Comparison of ENCODE assay signal across 16 cellular contexts in genomic region chr2:3296182-3296972, GRCh38.
A peak's percentile ranks its signal among the peaks of the same experiment; 100 is the strongest.
DNase-seq lines count a peak whose midpoint lies in the region; ATAC-seq, FAIRE-seq and TF ChIP-seq lines count a peak whose summit lies in the region.
"Had no signal": no experiment of that assay in that cellular context is flagged by ENCODE, and none has a peak within 500 bp of the region (broad histone marks: within the 10 kb centered on the region; RNA-seq: fewer than 3 reads in every experiment).

No MANE protein-coding gene starts in this region.

- H2BK15ac ChIP-seq in neuronal stem cell (ENCODE audit: low read length): no peak overlapping the region

- CTCF ChIA-PET in HepG2 (lab: Yijun Ruan, JAX; ENCODE audit: low intra/inter-chr PET ratio, low total read pairs): no interaction called here
- CTCF ChIA-PET in activated CD4-positive, alpha-beta memory T cell treated with anti-CD3 and anti-CD28 coated beads, Interleukin-2, amount 10 ng/mL, durations not matched to agents 7 days and 5 days (lab: Charles Lee): no interaction called here

- no peaks in the 10 kb centered on the region for H3K9me3 Mint-ChIP-seq in activated CD4-positive, alpha-beta memory T cell treated with anti-CD3 and anti-CD28 coated beads, Interleukin-2, amount 10 ng/mL, durations not matched to agents 7 days and 5 days
- H3K9me3 Mint-ChIP-seq: CD4-positive, alpha-beta T cell had no signal

- in situ Hi-C loops in HepG2 (cut with HindIII; ENCODE audit: extremely low pct_ligation_motif_present, low pct_unique_long_range_greater_than_20kb): no loop called here

- H3K4me3 ChIP-seq in right lobe of liver (no peak overlapping the region), HepG2 (replicated peaks in 1 of 3; ENCODE audit: insufficient read depth in 1 of 3, low read depth in 2 of 3, low read length in 3 of 3) (no peak overlapping the region), bronchial epithelial cell (ENCODE audit: low read depth, low read length) (no peak overlapping the region), neuronal stem cell (ENCODE audit: low read length in 2 of 2) (no peak overlapping the region), stomach (no peak overlapping the region), H7 (ENCODE audit: insufficient read depth, low read depth, low read length) (no peak overlapping the region)
- H3K4me3 ChIP-seq: GM23248 had no signal

- H2BK120ac ChIP-seq in neuronal stem cell (ENCODE audit: low read depth, low read length): no peak overlapping the region

- H3K4me3 Mint-ChIP-seq in activated CD4-positive, alpha-beta memory T cell treated with anti-CD3 and anti-CD28 coated beads, Interleukin-2, amount 10 ng/mL, durations not matched to agents 7 days and 5 days: no peak overlapping the region
- H3K4me3 Mint-ChIP-seq: B cell; CD4-positive, alpha-beta T cell had no signal

- H3K9me3 ChIP-seq in right lobe of liver: no peaks in the 10 kb centered on the region
- no peaks in the 10 kb centered on the region for H3K9me3 ChIP-seq in HepG2 (ENCODE audit: low read length)
- no peaks in the 10 kb centered on the region for H3K9me3 ChIP-seq in neuronal stem cell (replicated peaks in 1 of 2; ENCODE audit: control insufficient read depth in 2 of 2, insufficient read depth in 1 of 2, low read depth in 1 of 2, low read length in 2 of 2)
- no peaks in the 10 kb centered on the region for H3K9me3 ChIP-seq in stomach

- H3K27me3 ChIP-seq in right lobe of liver (no peaks in the 10 kb centered on the region), HepG2 (ENCODE audit: control insufficient read depth in 1 of 2, insufficient read depth in 2 of 2, low read length in 2 of 2) (no peaks in the 10 kb centered on the region), bronchial epithelial cell (ENCODE audit: control insufficient read depth, insufficient read depth, low read length) (no peaks in the 10 kb centered on the region), neuronal stem cell (ENCODE audit: control insufficient read depth in 3 of 3, insufficient read depth in 3 of 3, low read depth in 1 of 3, low read length in 3 of 3) (no peaks in the 10 kb centered on the region), stomach (no peaks in the 10 kb centered on the region), H7 (ENCODE audit: control insufficient read depth, insufficient read depth, low read length) (no peaks in the 10 kb centered on the region)

- H3K4me1 Mint-ChIP-seq in activated CD4-positive, alpha-beta memory T cell treated with anti-CD3 and anti-CD28 coated beads, Interleukin-2, amount 10 ng/mL, durations not matched to agents 7 days and 5 days: no peaks in the 10 kb centered on the region
- H3K4me1 Mint-ChIP-seq: B cell had no signal

- H2BK5ac ChIP-seq in neuronal stem cell (ENCODE audit: low read length): no peak overlapping the region

- no peak for ATAC-seq in right lobe of liver
- ATAC-seq in HepG2: no peak

- POLR2A ChIA-PET in HepG2 (lab: Yijun Ruan, JAX): no interaction called here
- POLR2A ChIA-PET in activated CD4-positive, alpha-beta memory T cell treated with anti-CD3 and anti-CD28 coated beads, Interleukin-2, amount 10 ng/mL, durations not matched to agents 7 days and 5 days (lab: Charles Lee): no interaction called here

- H4K20me1 ChIP-seq in HepG2 (ENCODE audit: insufficient read depth, low read length): peaks cover 37% of the 10 kb centered on the region

- no peak overlapping the region for H2AFZ ChIP-seq in HepG2 (ENCODE audit: low read length)
- no peak overlapping the region for H2AFZ ChIP-seq in neuronal stem cell (ENCODE audit: low read length)
- H2AFZ ChIP-seq: GM23248 had no signal

- no peak overlapping the region for H4K91ac ChIP-seq in neuronal stem cell (ENCODE audit: low read depth, low read length, poor library complexity)

- DNase-seq in right lobe of liver (peak in 2 of 3 donors; percentile 15 to 19), HepG2 (ENCODE audit: low spot score) (no peak), bronchial epithelial cell (ENCODE audit: low read depth) (no peak), neuronal stem cell (ENCODE audit: low spot score) (no peak), stomach (peak; percentile 10), H7 (no peak)
- DNase-seq in activated CD4-positive, alpha-beta memory T cell treated with anti-CD3 and anti-CD28 coated beads, Interleukin-2, amount 10 ng/mL, durations not matched to agents 7 days and 5 days: no peak
- DNase-seq: C1 segment of cervical spinal cord; Calu3; CD4-positive, alpha-beta T cell; DMS 273 treated with DMSO at 0.1 percent for 48 hours; GM23248 had no signal

- no peak for TF ChIP-seq RAD21 in HepG2 (CRISPR knock-in tag; IDR thresholded peaks at IDR 0.05)

- no TSS peak for BruUV-seq in HepG2 (replicated peaks; lab: Mats Ljungman, UMichigan)

- H3K36me3 ChIP-seq in right lobe of liver (no peaks in the 10 kb centered on the region), HepG2 (replicated peaks in 1 of 2; ENCODE audit: control insufficient read depth in 1 of 2, insufficient read depth in 2 of 2, low read length in 2 of 2) (peaks cover 9 to 33% of the 10 kb centered on the region in 2 experiments; a peak in 4 of 5 replicates), bronchial epithelial cell (ENCODE audit: control insufficient read depth, insufficient read depth, low read length) (no peaks in the 10 kb centered on the region), neuronal stem cell (replicated peaks in 1 of 2; ENCODE audit: control insufficient read depth in 2 of 2, insufficient read depth in 2 of 2, low read length in 2 of 2) (peaks cover 0 to 6% of the 10 kb centered on the region in 2 donors), stomach (peaks cover 0 to 5% (median 0%) of the 10 kb centered on the region in 4 donors), H7 (replicated peaks; ENCODE audit: control insufficient read depth, insufficient read depth, low read length) (no peaks in the 10 kb centered on the region; the same call in 1 of the 2 replicates)

- H3K79me1 ChIP-seq in neuronal stem cell (ENCODE audit: low read depth, low read length): no peaks in the 10 kb centered on the region

- H3K4me2 ChIP-seq in HepG2 (ENCODE audit: low read depth, low read length): no peak overlapping the region
- H3K4me2 ChIP-seq in neuronal stem cell (ENCODE audit: insufficient read depth, low read length, poor library complexity, severe bottlenecking): no peak overlapping the region

- peak overlapping the region; percentile 27 for H3K14ac ChIP-seq in neuronal stem cell (ENCODE audit: low read length)

- intact Hi-C loops in right lobe of liver (cut with DNase I) (no loop called here), HepG2 (cut with micrococcal nuclease; ENCODE audit: unreplicated experiment) (no loop called here), stomach (cut with DNase I; ENCODE audit: low total_unique reads) (no loop called here)

- H4K8ac ChIP-seq in neuronal stem cell (ENCODE audit: low read depth, low read length): no peak overlapping the region

- TF ChIP-seq EP300 in HepG2 (IDR thresholded peaks at IDR 0.05; ENCODE audit: low read depth in 2 of 2, low read length in 2 of 2) (no peak), HepG2 (CRISPR knock-in tag; IDR thresholded peaks at IDR 0.05; ENCODE audit: borderline replicate concordance) (no peak), stomach (IDR thresholded peaks at IDR 0.05) (no peak)

- TF ChIP-seq CTCF in right lobe of liver (IDR thresholded peaks at IDR 0.05): no peak
- TF ChIP-seq CTCF in HepG2 (CRISPR knock-in tag; IDR thresholded peaks at IDR 0.05): no peak
- no peak for TF ChIP-seq CTCF in bronchial epithelial cell (IDR thresholded peaks at IDR 0.05; ENCODE audit: insufficient read depth, low read length, severe bottlenecking)
- TF ChIP-seq CTCF in stomach (IDR thresholded peaks at IDR 0.05): no peak

- H3K36me3 Mint-ChIP-seq in activated CD4-positive, alpha-beta memory T cell treated with anti-CD3 and anti-CD28 coated beads, Interleukin-2, amount 10 ng/mL, durations not matched to agents 7 days and 5 days (ENCODE audit: low read depth): peaks cover 9% of the 10 kb centered on the region

- H3K4ac ChIP-seq in neuronal stem cell (ENCODE audit: low read length): no peak overlapping the region

- H3K27ac ChIP-seq in right lobe of liver (no peak overlapping the region), HepG2 (ENCODE audit: extremely low read length, insufficient read depth, low read length) (no peak overlapping the region), neuronal stem cell (replicated peaks; ENCODE audit: low read length) (no peak overlapping the region), stomach (no peak overlapping the region)
- H3K27ac ChIP-seq: GM23248 had no signal

- no peak for TF ChIP-seq POLR2A in right lobe of liver (IDR thresholded peaks at IDR 0.05)
- no peak for TF ChIP-seq POLR2A in HepG2 (IDR thresholded peaks at IDR 0.05; ENCODE audit: insufficient read depth in 1 of 2, low read depth in 2 of 2, low read length in 2 of 2)
- TF ChIP-seq POLR2A in stomach (IDR thresholded peaks at IDR 0.05): no peak

- H3K18ac ChIP-seq in neuronal stem cell (ENCODE audit: low read length): no peak overlapping the region

- 90% methylated on average over 3 of the region's 4 CpGs for WGBS in right lobe of liver (ENCODE audit: insufficient coverage, low coverage, low lambda C conversion rate, missing lambda C conversion rate)
- 92% methylated on average over 4 of the region's 4 CpGs for WGBS in HepG2 (ENCODE audit: low lambda C conversion rate)
- 100% methylated on average over 1 of the region's 4 CpGs; no CpG with 5 or more reads in 1 of the 2 donors for WGBS in neuronal stem cell (ENCODE audit: extremely low coverage in 2 of 2, insufficient read length in 2 of 2, insufficient replicate concordance in 1 of 2), 2 donors
- WGBS in stomach, 5 donors: 79 to 87% (median 86%) methylated on average over 4 of the region's 4 CpGs

- no peak for FAIRE-seq in HepG2 (lab: Jason Lieb, UNC)
- FAIRE-seq in bronchial epithelial cell (lab: Jason Lieb, UNC): peak; percentile 60
- FAIRE-seq: A204.1, GM18507, H54 had no signal

- peak overlapping the region; percentile 0 for H3K23ac ChIP-seq in neuronal stem cell (ENCODE audit: low read depth, low read length, poor library complexity)

- no peak overlapping the region for H2BK12ac ChIP-seq in neuronal stem cell (ENCODE audit: low read length)

- H3K27me3 Mint-ChIP-seq in activated CD4-positive, alpha-beta memory T cell treated with anti-CD3 and anti-CD28 coated beads, Interleukin-2, amount 10 ng/mL, durations not matched to agents 7 days and 5 days: no peaks in the 10 kb centered on the region
- H3K27me3 Mint-ChIP-seq: B cell; CD4-positive, alpha-beta T cell had no signal

- no peak overlapping the region for H3K9ac ChIP-seq in HepG2 (ENCODE audit: insufficient read depth, low read depth, low read length)
- H3K9ac ChIP-seq in neuronal stem cell (ENCODE audit: low read depth, low read length, poor library complexity): no peak overlapping the region
- H3K9ac ChIP-seq: GM23248 had no signal

- H2AK5ac ChIP-seq in neuronal stem cell (ENCODE audit: low read depth, low read length): no peak overlapping the region

- H3K4me1 ChIP-seq in right lobe of liver: no peaks in the 10 kb centered on the region
- H3K4me1 ChIP-seq in HepG2 (ENCODE audit: insufficient read depth, low read length): peaks cover 15% of the 10 kb centered on the region
- peaks cover 0 to 9% of the 10 kb centered on the region in 2 donors for H3K4me1 ChIP-seq in neuronal stem cell (ENCODE audit: control insufficient read depth in 2 of 2, insufficient read depth in 1 of 2, low read depth in 1 of 2, low read length in 2 of 2)
- H3K4me1 ChIP-seq in stomach: no peaks in the 10 kb centered on the region

- H3K27ac Mint-ChIP-seq in activated CD4-positive, alpha-beta memory T cell treated with anti-CD3 and anti-CD28 coated beads, Interleukin-2, amount 10 ng/mL, durations not matched to agents 7 days and 5 days: no peak overlapping the region
- H3K27ac Mint-ChIP-seq: B cell; CD4-positive, alpha-beta T cell had no signal

- H3K79me2 ChIP-seq in HepG2 (ENCODE audit: insufficient read depth, low read length): no peaks in the 10 kb centered on the region

Comparison
In these comparisons a context has a peak if more than half of its experiments do, and no peak if none do; other contexts are left out.
1. DNase-seq: peak in right lobe of liver (2 of 3) and stomach (single experiment); none in HepG2 (single experiment), bronchial epithelial cell (single experiment), neuronal stem cell (single experiment), activated CD4-positive, alpha-beta memory T cell treated with anti-CD3 and anti-CD28 coated beads, Interleukin-2, amount 10 ng/mL, durations not matched to agents 7 days and 5 days (single experiment) and H7 (single experiment).